ENCODE assay signal across 14 cellular contexts in the genomic region with DNA sequence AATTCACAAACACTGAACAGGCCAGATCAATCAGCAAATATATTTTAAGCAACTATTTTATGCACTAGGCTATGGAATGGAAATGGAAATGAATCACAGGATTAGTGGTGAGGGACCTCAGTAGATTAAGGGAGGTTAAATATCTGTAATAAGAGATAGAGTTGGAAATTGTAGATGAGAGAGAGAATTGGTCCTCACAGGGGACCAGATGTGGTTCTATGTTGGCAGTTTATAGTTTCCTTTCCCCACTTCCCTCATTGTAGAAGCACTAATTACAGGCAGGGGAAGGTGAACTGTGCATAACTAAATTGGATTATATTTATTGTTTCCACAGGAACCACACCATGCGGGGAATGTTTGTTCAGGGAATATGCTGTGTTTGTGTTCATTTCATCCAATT.
"Had no signal": no experiment of that assay in that cellular context is flagged by ENCODE, and none has a peak within 500 bp of the region (broad histone marks: within the 10 kb centered on the region; RNA-seq: fewer than 3 reads in every experiment).

No MANE protein-coding gene starts in this region.

- ATAC-seq: left colon; natural killer cell; stimulated activated memory B cell treated with anti-CD40 and anti-IgM and Interleukin-4, amounts not matched to agents 10 μg/mL and 1 μg/mL and 100 μg/mL, for 72 hours had no signal

- DNase-seq: activated CD4-positive, alpha-beta memory T cell treated with anti-CD3 and anti-CD28 coated beads for 36 hours; activated CD4-positive, alpha-beta T cell treated with anti-CD3 and anti-CD28 coated beads for 1 hour; activated naive CD4-positive, alpha-beta T cell; foreskin melanocyte; head of caudate nucleus; left colon; natural killer cell; nucleus accumbens; small intestine; tibial artery; uterus had no signal

- H3K4me1 ChIP-seq: ascending aorta, tibial artery, uterus had no signal

- H3K27ac ChIP-seq: ascending aorta, right atrium auricular region, tibial artery, uterus had no signal

- H3K27me3 ChIP-seq: ascending aorta, right atrium auricular region, tibial artery, uterus had no signal

- H3K36me3 ChIP-seq: ascending aorta, right atrium auricular region, tibial artery, uterus had no signal

- H3K4me3 ChIP-seq: ascending aorta, right atrium auricular region, tibial artery, uterus had no signal

- H3K9me3 ChIP-seq: ascending aorta, tibial artery had no signal
